Comparison of ENCODE assay signal across 14 cellular contexts in genomic region chr19:42105358-42105757, GRCh38.
"Had no signal": no experiment of that assay in that cellular context is flagged by ENCODE, and none has a peak within 500 bp of the region (broad histone marks: within the 10 kb centered on the region; RNA-seq: fewer than 3 reads in every experiment).

No MANE protein-coding gene starts in this region.

- H3K9me3 ChIP-seq: body of pancreas, right atrium auricular region had no signal

- H3K9me3 Mint-ChIP-seq: dendritic cell treated with granulocyte-macrophage colony-stimulating factor and Interleukin-4, amounts not matched to agents 40 ng/mL and 50 ng/mL, for 4 days; mesothelial cell of epicardium had no signal

- H3K27ac Mint-ChIP-seq: dendritic cell treated with granulocyte-macrophage colony-stimulating factor and Interleukin-4, amounts not matched to agents 40 ng/mL and 50 ng/mL, for 4 days; mesothelial cell of epicardium had no signal

- DNase-seq: activated CD4-positive, alpha-beta T cell treated with anti-CD3 and anti-CD28 coated beads for 1 hour; activated CD8-positive, alpha-beta memory T cell treated with anti-CD3 and anti-CD28 coated beads for 24 hours; amniotic stem cell; body of pancreas; hypothalamus; kidney glomerular epithelial cell; nucleus accumbens; SIG-M5; T-helper 2 cell; trophoblast cell had no signal

- H3K4me3 Mint-ChIP-seq: dendritic cell treated with granulocyte-macrophage colony-stimulating factor and Interleukin-4, amounts not matched to agents 40 ng/mL and 50 ng/mL, for 4 days; mesothelial cell of epicardium had no signal

- H3K4me3 ChIP-seq: body of pancreas, right atrium auricular region, skin epidermis had no signal

- ATAC-seq: body of pancreas had no signal

- H3K4me1 Mint-ChIP-seq: mesothelial cell of epicardium had no signal

- H3K36me3 Mint-ChIP-seq: mesothelial cell of epicardium had no signal

- H3K27me3 ChIP-seq: body of pancreas, right atrium auricular region had no signal

- H3K27ac ChIP-seq: body of pancreas, right atrium auricular region, skin epidermis had no signal

- H3K36me3 ChIP-seq: right atrium auricular region had no signal

- H3K27me3 Mint-ChIP-seq: dendritic cell treated with granulocyte-macrophage colony-stimulating factor and Interleukin-4, amounts not matched to agents 40 ng/mL and 50 ng/mL, for 4 days had no signal
